Comparison of ENCODE assay signal across 24 cellular contexts in the genomic region with DNA sequence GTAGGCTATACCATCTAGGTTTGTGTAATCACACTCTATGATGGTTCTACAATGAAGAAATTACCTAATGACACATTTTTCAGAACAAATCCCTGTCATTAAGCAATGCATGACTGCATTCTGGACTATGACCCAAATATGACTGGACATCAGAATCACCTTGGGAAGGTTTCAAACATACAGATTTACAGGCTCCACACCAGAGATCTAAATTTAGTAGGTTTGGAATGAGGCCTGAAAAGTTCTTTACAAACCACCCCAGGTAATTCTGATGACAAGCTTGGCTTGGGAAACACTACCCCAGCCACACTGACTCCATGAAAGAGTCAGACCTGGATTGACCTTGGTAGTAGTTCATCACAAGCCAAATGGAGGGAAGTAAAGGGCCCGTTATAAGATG.
"Had no signal": no experiment of that assay in that cellular context is flagged by ENCODE, and none has a peak within 500 bp of the region (broad histone marks: within the 10 kb centered on the region; RNA-seq: fewer than 3 reads in every experiment).

No MANE protein-coding gene starts in this region.

- H3K27ac ChIP-seq: coronary artery, gastroesophageal sphincter, lower lobe of right lung, neural progenitor cell, ovary, sigmoid colon, stomach, thoracic aorta, upper lobe of left lung, uterus had no signal

- ATAC-seq: gastroesophageal sphincter; lower lobe of right lung; natural killer cell treated with Interleukin-12 subunit alpha and Interleukin-12 subunit beta and Interleukin-15 and Interleukin-18, amount 100 ng/mL, for 72 hours had no signal

- DNase-seq: central memory CD4-positive, alpha-beta T cell; effector CD4-positive, alpha-beta T cell; endodermal cell; glutamatergic neuron; immature natural killer cell; lower lobe of right lung; nucleus accumbens; ovary; retina; sigmoid colon; stimulated activated CD4-positive, alpha-beta T cell treated with anti-CD3 and anti-CD28 coated beads, Interleukin-12 subunit alpha, Interleukin-12 subunit beta, amount 100 ng/mL, for 4 hours; stimulated activated naive CD4-positive, alpha-beta T cell; stomach; substantia nigra; upper lobe of left lung; uterus had no signal

- H3K4me1 ChIP-seq: lower lobe of right lung, sigmoid colon, upper lobe of left lung, uterus had no signal

- H3K9me3 ChIP-seq: gastroesophageal sphincter, lower lobe of right lung, ovary, sigmoid colon, stomach, thoracic aorta, upper lobe of left lung, uterus had no signal

- H3K36me3 Mint-ChIP-seq: natural killer cell treated with Interleukin-12 subunit alpha and Interleukin-12 subunit beta and Interleukin-15 and Interleukin-18, amount 100 ng/mL, for 72 hours; neural progenitor cell had no signal

- H3K4me3 Mint-ChIP-seq: endodermal cell; immature natural killer cell; memory B cell; mesothelial cell of epicardium; natural killer cell treated with Interleukin-12 subunit alpha and Interleukin-12 subunit beta and Interleukin-15 and Interleukin-18, amount 100 ng/mL, for 72 hours; neural progenitor cell had no signal

- H3K36me3 ChIP-seq: lower lobe of right lung, neural progenitor cell, ovary, stomach, thoracic aorta, upper lobe of left lung, uterus had no signal

- H3K27me3 ChIP-seq: gastroesophageal sphincter, neural progenitor cell, ovary, sigmoid colon, stomach, upper lobe of left lung, uterus had no signal

- H3K9me3 Mint-ChIP-seq: natural killer cell treated with Interleukin-12 subunit alpha and Interleukin-12 subunit beta and Interleukin-15 and Interleukin-18, amount 100 ng/mL, for 72 hours; neural progenitor cell had no signal

- H3K4me1 Mint-ChIP-seq: immature natural killer cell, neural progenitor cell had no signal

- H3K27me3 Mint-ChIP-seq: memory B cell; natural killer cell treated with Interleukin-12 subunit alpha and Interleukin-12 subunit beta and Interleukin-15 and Interleukin-18, amount 100 ng/mL, for 72 hours had no signal

- H3K4me3 ChIP-seq: coronary artery, gastroesophageal sphincter, lower lobe of right lung, neural progenitor cell, ovary, sigmoid colon, skin epidermis, stomach, thoracic aorta, upper lobe of left lung, uterus had no signal

- H3K27ac Mint-ChIP-seq: endodermal cell; immature natural killer cell; memory B cell; mesothelial cell of epicardium; natural killer cell treated with Interleukin-12 subunit alpha and Interleukin-12 subunit beta and Interleukin-15 and Interleukin-18, amount 100 ng/mL, for 72 hours; neural progenitor cell had no signal
